In genomic region chr22:49704345-49705215, GRCh38 we compare ENCODE assay signal across 32 cellular contexts.
DNase-seq lines count a peak whose midpoint lies in the region; FAIRE-seq and TF ChIP-seq lines count a peak whose summit lies in the region.
"Had no signal": no experiment of that assay in that cellular context is flagged by ENCODE, and none has a peak within 500 bp of the region (broad histone marks: within the 10 kb centered on the region; RNA-seq: fewer than 3 reads in every experiment).

No MANE protein-coding gene starts in this region.

- H3K79me2 ChIP-seq in H1 (ENCODE audit: control insufficient read depth in 1 of 2, insufficient read depth in 2 of 2, low read length in 2 of 2) = no peaks in the 10 kb centered on the region

- H3K4me1 Mint-ChIP-seq in CD14-positive monocyte = no peaks in the 10 kb centered on the region

- H2AFZ ChIP-seq in H1 (ENCODE audit: low read length) = no peak overlapping the region
- H2AFZ ChIP-seq: GM23248 had no signal

- H3K79me1 ChIP-seq in H1 (ENCODE audit: low read depth, low read length) = no peaks in the 10 kb centered on the region

- peak overlapping the region; percentile 71; the same call in 1 of the 2 replicates for H4K8ac ChIP-seq in H1 (ENCODE audit: extremely low read depth, insufficient read depth, low read length)

- H2BK15ac ChIP-seq in H1 (ENCODE audit: low read length) = no peak overlapping the region

- no peak overlapping the region for H2AK5ac ChIP-seq in H1 (ENCODE audit: low read depth, low read length)

- H3K27ac ChIP-seq in H1 (ENCODE audit: low read depth, low read length) = no peak overlapping the region
- H3K27ac ChIP-seq in RWPE1 = no peak overlapping the region
- H3K27ac ChIP-seq: epithelial cell of prostate, GM23248, ovary had no signal

- no peaks in the 10 kb centered on the region for H3K23me2 ChIP-seq in H1 (ENCODE audit: low read depth, low read length)

- no peak overlapping the region for H3K56ac ChIP-seq in H1 (replicated peaks; ENCODE audit: insufficient read length, low read depth, low read length)

- CTCF ChIA-PET in H1 (lab: Charles Lee; ENCODE audit: partially characterized antibody) = interaction anchor here (0.6 to 2.3 kb wide), 4 partner anchors 14 to 62 kb away, joined by 3 to 7 read pairs (median 4); no protein-coding TSS in a partner anchor
- CTCF ChIA-PET in RWPE1 (lab: Yijun Ruan, JAX) = no interaction called here

- POLR2A ChIA-PET in H1 (lab: Charles Lee; ENCODE audit: partially characterized antibody) (no interaction called here), RWPE1 (lab: Yijun Ruan, JAX; ENCODE audit: low non-redundant PET) (no interaction called here)

- no peak for TF ChIP-seq EP300 in H1 (IDR thresholded peaks at IDR 0.05; ENCODE audit: borderline replicate concordance in 1 of 2, low read depth in 2 of 2, low read length in 2 of 2)

- no peak overlapping the region for H3K23ac ChIP-seq in H1 (ENCODE audit: insufficient read length)

- no peak overlapping the region for H3K4me2 ChIP-seq in H1 (ENCODE audit: insufficient read depth in 1 of 2, low read depth in 2 of 2, low read length in 2 of 2)

- H3K18ac ChIP-seq in H1 (ENCODE audit: extremely low read depth, low read length) = no peak overlapping the region

- no peaks in the 10 kb centered on the region for H3K4me1 ChIP-seq in H1 (replicated peaks in 1 of 4; ENCODE audit: control insufficient read depth in 3 of 4, insufficient read depth in 4 of 4, low read length in 3 of 4)

- H2BK120ac ChIP-seq in H1 (replicated peaks; ENCODE audit: low read depth, low read length) = no peak overlapping the region

- H3K9me3 ChIP-seq in H1 (ENCODE audit: insufficient read depth in 2 of 2, low read depth in 1 of 2, low read length in 1 of 2) = peaks cover 4 to 7% of the 10 kb centered on the region in 2 experiments; a peak in 3 of 4 replicates

- H3K9ac ChIP-seq in H1 (replicated peaks in 1 of 4; ENCODE audit: extremely low read depth in 1 of 4, low read depth in 3 of 4, low read length in 3 of 4) = no peak overlapping the region
- H3K9ac ChIP-seq: GM23248 had no signal

- no peak overlapping the region for H4K91ac ChIP-seq in H1 (replicated peaks; ENCODE audit: insufficient read length, low read length)

- peaks cover 6 to 23% (median 17%) of the 10 kb centered on the region in 7 donors for H3K9me3 Mint-ChIP-seq in CD14-positive monocyte

- peak overlapping the region in 1 of 2 donors; percentile 56 for H3K4me3 Mint-ChIP-seq in CD14-positive monocyte
- H3K4me3 Mint-ChIP-seq: CD4-positive, alpha-beta T cell; HFFc6; nephron had no signal

- no peak overlapping the region for H4K5ac ChIP-seq in H1 (ENCODE audit: insufficient read length, low read depth, low read length)

- no peaks in the 10 kb centered on the region; a peak in 1 of 7 replicates for H3K27me3 ChIP-seq in H1 (replicated peaks in 1 of 4; ENCODE audit: control insufficient read depth in 3 of 4, extremely low read depth in 1 of 4, insufficient read depth in 3 of 4, low read length in 3 of 4)
- H3K27me3 ChIP-seq: ovary had no signal

- no peak overlapping the region for H3K4me3 ChIP-seq in H1 (ENCODE audit: extremely low read depth in 1 of 4, insufficient read depth in 2 of 4, low read depth in 3 of 4, low read length in 4 of 4)
- H3K4me3 ChIP-seq: GM23248, MG63, ovary had no signal

- no peak for TF ChIP-seq RAD21 in H1 (IDR thresholded peaks at IDR 0.05 in 1 of 2, conservative IDR thresholded peaks at IDR 0.05 in 1 of 2; ENCODE audit: low read depth in 2 of 2, low read length in 2 of 2)

- H3K4ac ChIP-seq in H1 (replicated peaks; ENCODE audit: insufficient read length, low read depth, low read length) = no peak overlapping the region

- 93% methylated on average over 35 of the region's 39 CpGs; no CpG with 5 or more reads in 1 of the 2 experiments for WGBS in H1 (ENCODE audit: extremely low coverage in 1 of 2, insufficient coverage in 1 of 2, insufficient read length in 1 of 2, insufficient replicate concordance in 2 of 2, low coverage in 1 of 2, low lambda C conversion rate in 2 of 2, missing lambda C conversion rate in 1 of 2), 2 experiments

- H3K14ac ChIP-seq in H1 (ENCODE audit: insufficient read length) = no peak overlapping the region

- no peak overlapping the region for H3K27ac Mint-ChIP-seq in CD14-positive monocyte
- H3K27ac Mint-ChIP-seq: activated naive CD8-positive, alpha-beta T cell; CD4-positive, alpha-beta T cell; HFFc6; nephron had no signal

- DNase-seq in CD14-positive monocyte (ENCODE audit: low spot score) (peak; percentile 25), OCI-M1 (lab: John Stamatoyannopoulos, UW) (peak; percentile 91), H1 (ENCODE audit: low read depth in 1 of 2, low spot score in 2 of 2) (peak in 1 of 2 experiments; percentile 42), posterior vena cava (ENCODE audit: low spot score) (peak; percentile 73), GM19238 (ENCODE audit: insufficient read length, low spot score) (no peak), RWPE1 (ENCODE audit: low spot score) (no peak)
- no peak for DNase-seq in stimulated activated naive CD4-positive, alpha-beta T cell (lab: John Stamatoyannopoulos, UW)
- DNase-seq: activated CD4-positive, alpha-beta T cell treated with anti-CD3 and anti-CD28 coated beads, Interleukin-2, amount 50 U/mL, for 4 hours; AML-193; anterior cingulate cortex; CD4-positive, alpha-beta T cell; effector CD8-positive, alpha-beta T cell; GM23248; HFFc6; hypothalamus; KBM-7; left colon; MG63; NCI-H1417 treated with DMSO at 0.1 percent for 48 hours; NCI-H2029 treated with DMSO at 0.1 percent for 48 hours; NCI-H2227 treated with DMSO at 0.1 percent for 48 hours; NCI-H526; NK-92 treated with Interleukin-12 subunit alpha and Interleukin-12 subunit beta, amount 100 ng/mL, for 24 hours; ovary; retina; SHP77 treated with DMSO at 0.1 percent for 48 hours; small intestine; stimulated activated naive CD8-positive, alpha-beta T cell treated with anti-CD3 and anti-CD28 coated beads, Interleukin-15, Interleukin-2, amounts not matched to agents 100 U/mL and 50 U/mL, for 24 hours had no signal

- FAIRE-seq in H1 (lab: Jason Lieb, UNC) = no peak
- FAIRE-seq: bronchial epithelial cell, small intestine had no signal

- H2BK12ac ChIP-seq in H1 (ENCODE audit: low read depth, low read length) = no peak overlapping the region

- no peak overlapping the region for H2BK5ac ChIP-seq in H1 (ENCODE audit: low read depth, low read length)

- peaks cover 43 to 62% (median 51%) of the 10 kb centered on the region in 3 donors for H3K27me3 Mint-ChIP-seq in CD14-positive monocyte (ENCODE audit: low read depth in 3 of 3)

- H3K36me3 ChIP-seq in H1 (ENCODE audit: control insufficient read depth in 2 of 4, insufficient read depth in 4 of 4, low read length in 3 of 4) = no peaks in the 10 kb centered on the region
- H3K36me3 ChIP-seq: MG63, ovary had no signal

- intact Hi-C loops in CD14-positive monocyte (cut with micrococcal nuclease) = no loop called here
- intact Hi-C loops in posterior vena cava (cut with DNase I) = no loop called here

- no peak for TF ChIP-seq POLR2A in H1 (IDR thresholded peaks at IDR 0.05; ENCODE audit: control extremely low read depth in 1 of 2, low read depth in 2 of 2, low read length in 2 of 2)

- TF ChIP-seq CTCF in CD14-positive monocyte (IDR thresholded peaks at IDR 0.05) (no peak), H1 (IDR thresholded peaks at IDR 0.05; ENCODE audit: control extremely low read depth in 1 of 3, insufficient read depth in 1 of 3, low read depth in 1 of 3, low read length in 3 of 3) (no peak), RWPE1 (conservative IDR thresholded peaks at IDR 0.05; ENCODE audit: low read depth) (no peak)

- H2BK20ac ChIP-seq in H1 (ENCODE audit: low read length) = no peak overlapping the region

- H3K36me3 Mint-ChIP-seq in CD14-positive monocyte = no peaks in the 10 kb centered on the region

- no peaks in the 10 kb centered on the region for H4K20me1 ChIP-seq in H1 (replicated peaks in 1 of 2; ENCODE audit: control insufficient read depth in 1 of 2, insufficient read depth in 2 of 2, low read length in 2 of 2)

TF ChIP-seq in H1, 55 proteins besides CTCF, POLR2A, EP300 and RAD21 (continues in another document):
- TF ChIP-seq POLR2AphosphoS5 (IDR thresholded peaks at IDR 0.05; ENCODE audit: low read depth, low read length) (no peak), E2F6 (IDR thresholded peaks at IDR 0.05) (no peak), KDM5A (IDR thresholded peaks at IDR 0.05; ENCODE audit: low read length) (no peak), TEAD4 (IDR thresholded peaks at IDR 0.05; ENCODE audit: low read depth, low read length) (no peak), SP4 (IDR thresholded peaks at IDR 0.05; ENCODE audit: low read length) (no peak), KDM4A (IDR thresholded peaks at IDR 0.05; ENCODE audit: low read depth, low read length, severe bottlenecking) (no peak), NANOG (IDR thresholded peaks at IDR 0.05; ENCODE audit: insufficient read depth, low read depth, low read length, poor library complexity, severe bottlenecking) (no peak), CREB1 (IDR thresholded peaks at IDR 0.05) (no peak), SIX5 (IDR thresholded peaks at IDR 0.05; ENCODE audit: low read depth, low read length) (no peak), YY1 (IDR thresholded peaks at IDR 0.05; ENCODE audit: low read depth, low read length) (no peak), CEBPB (IDR thresholded peaks at IDR 0.05; ENCODE audit: low read depth, low read length) (no peak), FOSL1 (IDR thresholded peaks at IDR 0.05; ENCODE audit: insufficient read depth, low read depth, low read length) (no peak), HDAC2 (IDR thresholded peaks at IDR 0.05; ENCODE audit: borderline replicate concordance in 1 of 2, low read depth in 2 of 2, low read length in 2 of 2) (no peak), RXRA (IDR thresholded peaks at IDR 0.05; ENCODE audit: insufficient read depth, low read depth, low read length) (no peak), RBBP5 (IDR thresholded peaks at IDR 0.05; ENCODE audit: borderline replicate concordance, low read depth, low read length) (no peak), SIRT6 (IDR thresholded peaks at IDR 0.05; ENCODE audit: low read length) (no peak), TBP (IDR thresholded peaks at IDR 0.05; ENCODE audit: low read depth, low read length) (no peak)

Comparison
In these comparisons a context has a peak if more than half of its experiments do, and no peak if none do; other contexts are left out.
1. DNase-seq: peak in CD14-positive monocyte (single experiment), OCI-M1 (single experiment) and posterior vena cava (single experiment); none in stimulated activated naive CD4-positive, alpha-beta T cell (0 of 6), GM19238 (single experiment) and RWPE1 (single experiment).